9 cellular contexts compared by ENCODE assay signal in genomic region chr11:62881579-62882427, GRCh38. TPM values are rescaled to one million over a fixed set of nuclear protein-coding genes. Genes with fewer than 3 reads are reported as not detected.
DNase-seq lines count a peak whose midpoint lies in the region; ATAC-seq, FAIRE-seq and TF ChIP-seq lines count a peak whose summit lies in the region.
"Had no signal": no experiment of that assay in that cellular context is flagged by ENCODE, and none has a peak within 500 bp of the region (broad histone marks: within the 10 kb centered on the region; RNA-seq: fewer than 3 reads in every experiment).

No MANE protein-coding gene starts in this region.

- peak; percentile 34 for ATAC-seq in HG02884 (IDR thresholded peaks at IDR 0.05; ENCODE audit: unreplicated experiment)

- TF ChIP-seq POLR2A in breast epithelium (IDR thresholded peaks at IDR 0.05), result no peak

- H3K9ac ChIP-seq in keratinocyte (ENCODE audit: control insufficient read depth, extremely low read depth, insufficient read depth, low read length), result peak overlapping the region; percentile 98

- H2AFZ ChIP-seq in keratinocyte (ENCODE audit: control insufficient read depth, low read length), result no peak overlapping the region

- H4K20me1 ChIP-seq in keratinocyte (ENCODE audit: control insufficient read depth, extremely low read depth, insufficient read depth, low read length), result peaks cover 26% of the 10 kb centered on the region

- H3K9me3 ChIP-seq in breast epithelium, result no peaks in the 10 kb centered on the region
- no peaks in the 10 kb centered on the region for H3K9me3 ChIP-seq in keratinocyte (ENCODE audit: control insufficient read depth, low read depth, low read length)

- H3K9me1 ChIP-seq in keratinocyte (ENCODE audit: control insufficient read depth, extremely low read depth, insufficient read depth, low read length), result peaks cover 2% of the 10 kb centered on the region

- intact Hi-C loops in breast epithelium (cut with DNase I; ENCODE audit: low total_unique reads), result no loop called here

- H3K27ac ChIP-seq in VCaP (peak overlapping the region; percentile 92), breast epithelium (peak overlapping the region; percentile 97 to 100), keratinocyte (ENCODE audit: control insufficient read depth, insufficient read depth, low read length) (peak overlapping the region; percentile 99)

- H3K4me3 ChIP-seq in breast epithelium (peak overlapping the region; percentile 68 to 99 (median 92)), keratinocyte (ENCODE audit: control insufficient read depth in 2 of 3, extremely low read depth in 1 of 3, insufficient read depth in 2 of 3, low read depth in 1 of 3, low read length in 3 of 3) (peak overlapping the region; percentile 77 to 100 (median 95))

- H3K27me3 ChIP-seq in breast epithelium, result no peaks in the 10 kb centered on the region
- no peaks in the 10 kb centered on the region for H3K27me3 ChIP-seq in keratinocyte (ENCODE audit: control insufficient read depth, extremely low read depth, insufficient read depth, low read length)

- peaks cover 9% of the 10 kb centered on the region for H3K36me3 ChIP-seq in breast epithelium
- peaks cover 34 to 45% of the 10 kb centered on the region in 2 experiments for H3K36me3 ChIP-seq in keratinocyte (ENCODE audit: control insufficient read depth in 2 of 2, extremely low read depth in 1 of 2, insufficient read depth in 2 of 2, low read length in 2 of 2)

- H3K4me1 ChIP-seq in breast epithelium, result peaks cover 3 to 29% of the 10 kb centered on the region in 2 donors
- H3K4me1 ChIP-seq in keratinocyte (ENCODE audit: control insufficient read depth, extremely low read depth, insufficient read depth, low read length), result peaks cover 41% of the 10 kb centered on the region

- no peak for FAIRE-seq in keratinocyte (lab: Jason Lieb, UNC)
- FAIRE-seq: G401.6 had no signal

- peaks cover 50% of the 10 kb centered on the region for H3K79me2 ChIP-seq in keratinocyte (ENCODE audit: control insufficient read depth, insufficient read depth, low read length)

- TF ChIP-seq CTCF in VCaP (conservative IDR thresholded peaks at IDR 0.05), result peak; percentile 31
- no peak for TF ChIP-seq CTCF in breast epithelium (IDR thresholded peaks at IDR 0.05)
- no peak for TF ChIP-seq CTCF in keratinocyte (optimal IDR thresholded peaks at IDR 0.05 in 1 of 3, IDR thresholded peaks at IDR 0.05 in 1 of 3, conservative IDR thresholded peaks at IDR 0.05 in 1 of 3; ENCODE audit: extremely low read depth in 1 of 3, insufficient read depth in 2 of 3, low read length in 3 of 3)

- DNase-seq in NCI-H2081 (lab: John Stamatoyannopoulos, UW) (peak; percentile 78 to 83), NCI-H2081 treated with DMSO at 0.1 percent for 48 hours (lab: John Stamatoyannopoulos, UW) (no peak), NCI-H146 treated with DMSO at 0.1 percent for 48 hours (lab: John Stamatoyannopoulos, UW; ENCODE audit: unreplicated experiment) (peak; percentile 69), breast epithelium (ENCODE audit: low spot score in 2 of 2) (peak; percentile 96 to 98), keratinocyte (ENCODE audit: low read depth, low spot score) (no peak)
- peak; percentile 93 to 94 (median 94) for DNase-seq in stimulated activated CD4-positive, alpha-beta T cell treated with anti-CD3 and anti-CD28 coated beads, Interleukin-12 subunit alpha, Interleukin-12 subunit beta, amount 100 ng/mL, for 48 hours (ENCODE audit: low read depth in 2 of 3, low spot score in 1 of 3)

- H3K4me2 ChIP-seq in keratinocyte (ENCODE audit: control insufficient read depth, extremely low read depth, insufficient read depth, low read depth, low read length), result peak overlapping the region; percentile 98

- dilution Hi-C loops in keratinocyte (cut with MboI; ENCODE audit: extremely low pct_ligation_motif_present, low sequenced_read_pairs), result no loop called here

RNA-seq across cellular contexts. Expression of gene SLC3A2, which starts 1.1 kb away (rescaled TPM):
- 100 to 1,000 TPM; 147 to 214 (median 171) TPM for total RNA-seq in breast epithelium
- polyA plus RNA-seq in keratinocyte, result 469 to 552 TPM (median 521 TPM) in 3 replicates
- 307 TPM for polyA plus RNA-seq in keratinocyte (2011; ENCODE audit: low read depth)
- polyA plus RNA-seq in keratinocyte (2011; cell fraction: cytosol; rRNA removed), result 204 and 205 TPM in 2 replicates
- 1,085 and 1,105 TPM in 2 replicates for polyA plus RNA-seq in keratinocyte (2011; cell fraction: nucleus; rRNA removed)
- polyA plus RNA-seq in keratinocyte (2012; ENCODE audit: low replicate concordance), result 371 and 604 TPM in 2 replicates
- polyA minus RNA-seq in keratinocyte, result 291 to 368 TPM (median 298 TPM) in 3 replicates
- 493 TPM for polyA minus RNA-seq in keratinocyte (2011; cell fraction: cytosol; rRNA and poly(A)+ RNA removed)
- polyA minus RNA-seq in keratinocyte (2011; cell fraction: nucleus; rRNA and poly(A)+ RNA removed), result 560 and 576 TPM in 2 replicates

RNA-seq across cellular contexts. Expression of gene CHRM1, which starts 39.4 kb away (rescaled TPM):
- 1 to 10 TPM in 1 of 3 donors, under 1 TPM in 1, not detected in 1; 0.88 to 1.3 TPM for total RNA-seq in breast epithelium
- not detected in 3 replicates for polyA plus RNA-seq in keratinocyte
- polyA plus RNA-seq in keratinocyte (2011; ENCODE audit: low read depth), result not detected
- polyA plus RNA-seq in keratinocyte (2011; cell fraction: cytosol; rRNA removed), result not detected in 2 replicates
- not detected in 2 replicates for polyA plus RNA-seq in keratinocyte (2011; cell fraction: nucleus; rRNA removed)
- not detected in 2 replicates for polyA plus RNA-seq in keratinocyte (2012; ENCODE audit: low replicate concordance)
- 0.07 TPM in 1 of 3 replicates, not detected in the others for polyA minus RNA-seq in keratinocyte
- not detected for polyA minus RNA-seq in keratinocyte (2011; cell fraction: cytosol; rRNA and poly(A)+ RNA removed)
- polyA minus RNA-seq in keratinocyte (2011; cell fraction: nucleus; rRNA and poly(A)+ RNA removed), result not detected in 2 replicates

RNA-seq across cellular contexts. Expression of gene WDR74, which starts 42.4 kb away (rescaled TPM):
- total RNA-seq in breast epithelium, result 10 to 100 TPM; 46.6 to 62.6 (median 48.7) TPM
- 44.5 to 48.1 TPM (median 47.7 TPM) in 3 replicates for polyA plus RNA-seq in keratinocyte
- polyA plus RNA-seq in keratinocyte (2011; ENCODE audit: low read depth), result 52.4 TPM
- polyA plus RNA-seq in keratinocyte (2011; cell fraction: cytosol; rRNA removed), result 26.8 and 38.1 TPM in 2 replicates
- 65.9 and 68.6 TPM in 2 replicates for polyA plus RNA-seq in keratinocyte (2011; cell fraction: nucleus; rRNA removed)
- 46.5 and 58.6 TPM in 2 replicates for polyA plus RNA-seq in keratinocyte (2012; ENCODE audit: low replicate concordance)
- 39.4 to 66.3 TPM (median 48.9 TPM) in 3 replicates for polyA minus RNA-seq in keratinocyte
- polyA minus RNA-seq in keratinocyte (2011; cell fraction: cytosol; rRNA and poly(A)+ RNA removed), result 53.1 TPM
- polyA minus RNA-seq in keratinocyte (2011; cell fraction: nucleus; rRNA and poly(A)+ RNA removed), result 71.3 and 88.0 TPM in 2 replicates

RNA-seq across cellular contexts. Expression of gene TEX54, which starts 49.2 kb away (rescaled TPM):
- 1 to 10 TPM in 1 of 3 donors, not detected in 2; 1.6 TPM for total RNA-seq in breast epithelium
- polyA plus RNA-seq in keratinocyte, result not detected in 3 replicates
- polyA plus RNA-seq in keratinocyte (2011; ENCODE audit: low read depth), result not detected
- polyA plus RNA-seq in keratinocyte (2011; cell fraction: cytosol; rRNA removed), result not detected in 2 replicates
- polyA plus RNA-seq in keratinocyte (2011; cell fraction: nucleus; rRNA removed), result not detected in 2 replicates
- polyA plus RNA-seq in keratinocyte (2012; ENCODE audit: low replicate concordance), result not detected in 2 replicates
- polyA minus RNA-seq in keratinocyte, result not detected in 3 replicates
- polyA minus RNA-seq in keratinocyte (2011; cell fraction: cytosol; rRNA and poly(A)+ RNA removed), result not detected
- not detected in 2 replicates for polyA minus RNA-seq in keratinocyte (2011; cell fraction: nucleus; rRNA and poly(A)+ RNA removed)

RNA-seq across cellular contexts. Expression of gene STX5, which starts 50.0 kb away (rescaled TPM):
- 10 to 100 TPM; 30.8 to 42.3 (median 34.2) TPM for total RNA-seq in breast epithelium
- polyA plus RNA-seq in keratinocyte, result 20.4 to 30.4 TPM (median 25.6 TPM) in 3 replicates
- polyA plus RNA-seq in keratinocyte (2011; ENCODE audit: low read depth), result 49.1 TPM
- 26.0 and 26.2 TPM in 2 replicates for polyA plus RNA-seq in keratinocyte (2011; cell fraction: cytosol; rRNA removed)
- 20.2 and 22.6 TPM in 2 replicates for polyA plus RNA-seq in keratinocyte (2011; cell fraction: nucleus; rRNA removed)
- 25.3 and 35.6 TPM in 2 replicates for polyA plus RNA-seq in keratinocyte (2012; ENCODE audit: low replicate concordance)
- 29.1 to 49.6 TPM (median 37.5 TPM) in 3 replicates for polyA minus RNA-seq in keratinocyte
- 22.8 TPM for polyA minus RNA-seq in keratinocyte (2011; cell fraction: cytosol; rRNA and poly(A)+ RNA removed)
- polyA minus RNA-seq in keratinocyte (2011; cell fraction: nucleus; rRNA and poly(A)+ RNA removed), result 10.2 and 11.9 TPM in 2 replicates

Comparison
In these comparisons a context has a peak if more than half of its experiments do, and no peak if none do; other contexts are left out.
1. DNase-seq: peak in NCI-H2081 (2 of 2), NCI-H146 treated with DMSO at 0.1 percent for 48 hours (single experiment), breast epithelium (2 of 2) and stimulated activated CD4-positive, alpha-beta T cell treated with anti-CD3 and anti-CD28 coated beads, Interleukin-12 subunit alpha, Interleukin-12 subunit beta, amount 100 ng/mL, for 48 hours (3 of 3); none in NCI-H2081 treated with DMSO at 0.1 percent for 48 hours (single experiment) and keratinocyte (single experiment).
2. Peak in every context shown above with its lines, with median percentiles within 50 percentile points of each other: H3K27ac ChIP-seq.